1 cellular context compared by ENCODE assay signal in the genomic region with DNA sequence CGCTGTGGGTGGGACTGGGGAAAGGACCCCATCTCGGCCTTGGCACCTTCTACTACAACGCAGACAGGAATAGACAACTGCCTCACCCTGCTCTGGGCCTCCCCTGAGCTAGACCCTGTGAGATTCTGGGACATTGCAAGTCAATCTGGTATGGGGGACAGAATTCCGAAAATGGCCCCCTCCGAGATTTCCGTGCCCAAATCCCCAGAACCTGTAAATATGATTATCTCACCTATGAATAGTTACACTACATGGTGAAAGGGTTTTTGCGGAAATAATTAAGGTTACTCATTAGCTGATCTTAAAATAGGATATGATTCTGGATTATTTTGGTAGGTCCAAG.
TF ChIP-seq lines count a peak whose summit lies in the region.

No MANE protein-coding gene starts in this region.

TF ChIP-seq in K562, 482 proteins besides CTCF, POLR2A, EP300 and RAD21:
- TF ChIP-seq ZBTB7A (IDR thresholded peaks at IDR 0.05; ENCODE audit: borderline replicate concordance, control insufficient read depth, low read depth, low read length): peak; percentile 39; the same call in 1 of the 2 replicates
- TF ChIP-seq ZNF224 (CRISPR knock-in tag; IDR thresholded peaks at IDR 0.05): no peak
- TF ChIP-seq, protein P1, sequence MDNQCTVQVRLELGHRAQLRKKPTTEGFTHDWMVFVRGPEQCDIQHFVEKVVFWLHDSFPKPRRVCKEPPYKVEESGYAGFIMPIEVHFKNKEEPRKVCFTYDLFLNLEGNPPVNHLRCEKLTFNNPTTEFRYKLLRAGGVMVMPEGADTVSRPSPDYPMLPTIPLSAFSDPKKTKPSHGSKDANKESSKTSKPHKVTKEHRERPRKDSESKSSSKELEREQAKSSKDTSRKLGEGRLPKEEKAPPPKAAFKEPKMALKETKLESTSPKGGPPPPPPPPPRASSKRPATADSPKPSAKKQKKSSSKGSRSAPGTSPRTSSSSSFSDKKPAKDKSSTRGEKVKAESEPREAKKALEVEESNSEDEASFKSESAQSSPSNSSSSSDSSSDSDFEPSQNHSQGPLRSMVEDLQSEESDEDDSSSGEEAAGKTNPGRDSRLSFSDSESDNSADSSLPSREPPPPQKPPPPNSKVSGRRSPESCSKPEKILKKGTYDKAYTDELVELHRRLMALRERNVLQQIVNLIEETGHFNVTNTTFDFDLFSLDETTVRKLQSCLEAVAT (IDR thresholded peaks at IDR 0.05): no peak
- peak; percentile 6 for TF ChIP-seq BRD9 (IDR thresholded peaks at IDR 0.05; ENCODE audit: low read depth, partially characterized antibody)
- TF ChIP-seq, protein P2, sequence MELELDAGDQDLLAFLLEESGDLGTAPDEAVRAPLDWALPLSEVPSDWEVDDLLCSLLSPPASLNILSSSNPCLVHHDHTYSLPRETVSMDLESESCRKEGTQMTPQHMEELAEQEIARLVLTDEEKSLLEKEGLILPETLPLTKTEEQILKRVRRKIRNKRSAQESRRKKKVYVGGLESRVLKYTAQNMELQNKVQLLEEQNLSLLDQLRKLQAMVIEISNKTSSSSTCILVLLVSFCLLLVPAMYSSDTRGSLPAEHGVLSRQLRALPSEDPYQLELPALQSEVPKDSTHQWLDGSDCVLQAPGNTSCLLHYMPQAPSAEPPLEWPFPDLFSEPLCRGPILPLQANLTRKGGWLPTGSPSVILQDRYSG (tag; conservative IDR thresholded peaks at IDR 0.05; ENCODE audit: low read depth): 0 out of 2 replicates have a peak, but pooled peaks have one; percentile 47
- TF ChIP-seq SMARCE1 (IDR thresholded peaks at IDR 0.05): no peak
- TF ChIP-seq, protein P3, sequence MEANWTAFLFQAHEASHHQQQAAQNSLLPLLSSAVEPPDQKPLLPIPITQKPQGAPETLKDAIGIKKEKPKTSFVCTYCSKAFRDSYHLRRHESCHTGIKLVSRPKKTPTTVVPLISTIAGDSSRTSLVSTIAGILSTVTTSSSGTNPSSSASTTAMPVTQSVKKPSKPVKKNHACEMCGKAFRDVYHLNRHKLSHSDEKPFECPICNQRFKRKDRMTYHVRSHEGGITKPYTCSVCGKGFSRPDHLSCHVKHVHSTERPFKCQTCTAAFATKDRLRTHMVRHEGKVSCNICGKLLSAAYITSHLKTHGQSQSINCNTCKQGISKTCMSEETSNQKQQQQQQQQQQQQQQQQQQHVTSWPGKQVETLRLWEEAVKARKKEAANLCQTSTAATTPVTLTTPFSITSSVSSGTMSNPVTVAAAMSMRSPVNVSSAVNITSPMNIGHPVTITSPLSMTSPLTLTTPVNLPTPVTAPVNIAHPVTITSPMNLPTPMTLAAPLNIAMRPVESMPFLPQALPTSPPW (CRISPR knock-in tag; IDR thresholded peaks at IDR 0.05): no peak
- TF ChIP-seq U2AF1 (optimal IDR thresholded peaks at IDR 0.05; ENCODE audit: low read depth, low read length): no peak
- TF ChIP-seq, protein P4, sequence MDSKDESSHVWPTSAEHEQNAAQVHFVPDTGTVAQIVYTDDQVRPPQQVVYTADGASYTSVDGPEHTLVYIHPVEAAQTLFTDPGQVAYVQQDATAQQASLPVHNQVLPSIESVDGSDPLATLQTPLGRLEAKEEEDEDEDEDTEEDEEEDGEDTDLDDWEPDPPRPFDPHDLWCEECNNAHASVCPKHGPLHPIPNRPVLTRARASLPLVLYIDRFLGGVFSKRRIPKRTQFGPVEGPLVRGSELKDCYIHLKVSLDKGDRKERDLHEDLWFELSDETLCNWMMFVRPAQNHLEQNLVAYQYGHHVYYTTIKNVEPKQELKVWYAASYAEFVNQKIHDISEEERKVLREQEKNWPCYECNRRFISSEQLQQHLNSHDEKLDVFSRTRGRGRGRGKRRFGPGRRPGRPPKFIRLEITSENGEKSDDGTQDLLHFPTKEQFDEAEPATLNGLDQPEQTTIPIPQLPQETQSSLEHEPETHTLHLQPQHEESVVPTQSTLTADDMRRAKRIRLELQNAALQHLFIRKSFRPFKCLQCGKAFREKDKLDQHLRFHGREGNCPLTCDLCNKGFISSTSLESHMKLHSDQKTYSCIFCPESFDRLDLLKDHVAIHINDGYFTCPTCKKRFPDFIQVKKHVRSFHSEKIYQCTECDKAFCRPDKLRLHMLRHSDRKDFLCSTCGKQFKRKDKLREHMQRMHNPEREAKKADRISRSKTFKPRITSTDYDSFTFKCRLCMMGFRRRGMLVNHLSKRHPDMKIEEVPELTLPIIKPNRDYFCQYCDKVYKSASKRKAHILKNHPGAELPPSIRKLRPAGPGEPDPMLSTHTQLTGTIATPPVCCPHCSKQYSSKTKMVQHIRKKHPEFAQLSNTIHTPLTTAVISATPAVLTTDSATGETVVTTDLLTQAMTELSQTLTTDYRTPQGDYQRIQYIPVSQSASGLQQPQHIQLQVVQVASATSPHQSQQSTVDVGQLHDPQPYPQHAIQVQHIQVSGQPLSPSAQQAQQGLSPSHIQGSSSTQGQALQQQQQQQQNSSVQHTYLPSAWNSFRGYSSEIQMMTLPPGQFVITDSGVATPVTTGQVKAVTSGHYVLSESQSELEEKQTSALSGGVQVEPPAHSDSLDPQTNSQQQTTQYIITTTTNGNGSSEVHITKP (IDR thresholded peaks at IDR 0.05; ENCODE audit: partially characterized antibody): peak; percentile 41
TF ChIP-seq in K562: peak in this region for 4.
